ENCODE assay signal across 17 cellular contexts in genomic region chr3:54056521-54056920, GRCh38.
"Had no signal": no experiment of that assay in that cellular context is flagged by ENCODE, and none has a peak within 500 bp of the region (broad histone marks: within the 10 kb centered on the region; RNA-seq: fewer than 3 reads in every experiment).

No MANE protein-coding gene starts in this region.

- H3K36me3 Mint-ChIP-seq: activated naive CD4-positive, alpha-beta T cell treated with anti-CD3 and anti-CD28 coated beads, Interleukin-2, amount 50 U/mL, for 24 hours; brain; naive thymus-derived CD4-positive, alpha-beta T cell had no signal

- H3K9me3 ChIP-seq: adrenal gland, gastrocnemius medialis, heart right ventricle, left lung, tibial artery had no signal

- ATAC-seq: gastrocnemius medialis; heart right ventricle; left lung; naive thymus-derived CD4-positive, alpha-beta T cell; T-helper 17 cell had no signal

- H3K36me3 ChIP-seq: adrenal gland, gastrocnemius medialis, heart right ventricle, left lung, tibial artery had no signal

- H3K4me3 ChIP-seq: adrenal gland, gastrocnemius medialis, heart right ventricle, left lung, tibial artery had no signal

- H3K27ac Mint-ChIP-seq: activated CD4-positive, alpha-beta memory T cell treated with anti-CD3 and anti-CD28 coated beads, Interleukin-2, amount 10 ng/mL, durations not matched to agents 7 days and 5 days; activated naive CD4-positive, alpha-beta T cell treated with anti-CD3 and anti-CD28 coated beads, Interleukin-2, amount 50 U/mL, for 24 hours; activated T-cell treated with anti-CD3 and anti-CD28 coated beads, Interleukin-2, amount 50 U/mL, for 24 hours; brain; dendritic cell treated with granulocyte-macrophage colony-stimulating factor and Interleukin-4, amounts not matched to agents 40 ng/mL and 50 ng/mL, for 4 days; naive thymus-derived CD4-positive, alpha-beta T cell; T-helper 17 cell had no signal

- H3K27me3 ChIP-seq: heart right ventricle, left lung, tibial artery had no signal

- H3K9me3 Mint-ChIP-seq: activated CD4-positive, alpha-beta memory T cell treated with anti-CD3 and anti-CD28 coated beads, Interleukin-2, amount 10 ng/mL, durations not matched to agents 7 days and 5 days; activated naive CD4-positive, alpha-beta T cell treated with anti-CD3 and anti-CD28 coated beads, Interleukin-2, amount 50 U/mL, for 24 hours; activated T-cell treated with anti-CD3 and anti-CD28 coated beads, Interleukin-2, amount 50 U/mL, for 24 hours; dendritic cell treated with granulocyte-macrophage colony-stimulating factor and Interleukin-4, amounts not matched to agents 40 ng/mL and 50 ng/mL, for 4 days had no signal

- H3K27ac ChIP-seq: adrenal gland, gastrocnemius medialis, heart right ventricle, left lung, tibial artery had no signal

- DNase-seq: activated CD4-positive, alpha-beta memory T cell treated with anti-CD3 and anti-CD28 coated beads, Interleukin-2, amount 10 ng/mL, durations not matched to agents 7 days and 5 days; activated CD4-positive, alpha-beta T cell treated with anti-CD3 and anti-CD28 coated beads for 4 hours; activated T-cell treated with anti-CD3 and anti-CD28 coated beads, Interleukin-2, amount 50 U/mL, for 24 hours; adrenal gland; effector memory CD4-positive, alpha-beta T cell; gastrocnemius medialis; heart right ventricle; left lung; naive thymus-derived CD4-positive, alpha-beta T cell; retina; stimulated activated CD4-positive, alpha-beta T cell treated with anti-CD3 and anti-CD28 coated beads, Interleukin-2, amount 100 ng/mL, for 48 hours; stimulated activated naive CD4-positive, alpha-beta T cell; T-helper 17 cell; tibial artery had no signal

- H3K4me3 Mint-ChIP-seq: activated CD4-positive, alpha-beta memory T cell treated with anti-CD3 and anti-CD28 coated beads, Interleukin-2, amount 10 ng/mL, durations not matched to agents 7 days and 5 days; activated naive CD4-positive, alpha-beta T cell treated with anti-CD3 and anti-CD28 coated beads, Interleukin-2, amount 50 U/mL, for 24 hours; activated T-cell treated with anti-CD3 and anti-CD28 coated beads, Interleukin-2, amount 50 U/mL, for 24 hours; brain; dendritic cell treated with granulocyte-macrophage colony-stimulating factor and Interleukin-4, amounts not matched to agents 40 ng/mL and 50 ng/mL, for 4 days; naive thymus-derived CD4-positive, alpha-beta T cell; T-helper 17 cell had no signal

- H3K4me1 ChIP-seq: adrenal gland, gastrocnemius medialis, heart right ventricle, left lung, tibial artery had no signal

- H3K4me1 Mint-ChIP-seq: activated CD4-positive, alpha-beta memory T cell treated with anti-CD3 and anti-CD28 coated beads, Interleukin-2, amount 10 ng/mL, durations not matched to agents 7 days and 5 days; activated naive CD4-positive, alpha-beta T cell treated with anti-CD3 and anti-CD28 coated beads, Interleukin-2, amount 50 U/mL, for 24 hours; naive thymus-derived CD4-positive, alpha-beta T cell; T-helper 17 cell had no signal
